31 cellular contexts compared by ENCODE assay signal in genomic region chr16:65319621-65320231, GRCh38.
"Had no signal": no experiment of that assay in that cellular context is flagged by ENCODE, and none has a peak within 500 bp of the region (broad histone marks: within the 10 kb centered on the region; RNA-seq: fewer than 3 reads in every experiment).

No MANE protein-coding gene starts in this region.

- H3K27ac Mint-ChIP-seq: activated CD4-positive, alpha-beta T cell treated with anti-CD3 and anti-CD28 coated beads, Interleukin-2, amount 10 ng/mL, durations not matched to agents 7 days and 5 days; activated CD8-positive, alpha-beta memory T cell treated with anti-CD3 and anti-CD28 coated beads, Interleukin-2, amount 10 ng/mL, durations not matched to agents 7 days and 5 days; activated CD8-positive, alpha-beta T cell treated with anti-CD3 and anti-CD28 coated beads for 36 hours; activated naive CD8-positive, alpha-beta T cell treated with anti-CD3 and anti-CD28 coated beads, Interleukin-2, amount 50 U/mL, for 24 hours; activated T-helper 1 cell treated with anti-CD3 and anti-CD28 coated beads, Interleukin-12 subunit alpha, Interleukin-12 subunit beta, Interleukin-2, Interleukin-4 antibody, amounts not matched to agents 30 ng/mL and 10 ng/mL and 1 ng/mL, durations not matched to agents 14 hours and 24 hours and 36 hours; dendritic cell treated with granulocyte-macrophage colony-stimulating factor and Interleukin-4, amounts not matched to agents 40 ng/mL and 50 ng/mL, for 4 days; naive B cell; progenitor cell of endocrine pancreas; stimulated activated naive B cell treated with anti-CD40 and anti-IgM and Interleukin-4, amounts not matched to agents 10 μg/mL and 1 μg/mL and 100 μg/mL, for 72 hours; T-cell; T-helper 2 cell treated with Interferon-gamma antibody and Interleukin-4, amounts not matched to agents 5 μg/mL and 100 μg/mL, for 36 hours had no signal

- H3K4me3 ChIP-seq: body of pancreas, sigmoid colon, smooth muscle cell, testis, upper lobe of left lung had no signal

- H3K4me1 ChIP-seq: body of pancreas, upper lobe of left lung had no signal

- H3K36me3 Mint-ChIP-seq: activated CD8-positive, alpha-beta memory T cell treated with anti-CD3 and anti-CD28 coated beads, Interleukin-2, amount 10 ng/mL, durations not matched to agents 7 days and 5 days; naive B cell; stimulated activated naive B cell treated with anti-CD40 and anti-IgM and Interleukin-4, amounts not matched to agents 10 μg/mL and 1 μg/mL and 100 μg/mL, for 72 hours; T-cell had no signal

- H3K27me3 ChIP-seq: body of pancreas, sigmoid colon, testis, upper lobe of left lung had no signal

- H3K9me3 ChIP-seq: body of pancreas, sigmoid colon, testis, upper lobe of left lung had no signal

- ATAC-seq: activated CD8-positive, alpha-beta memory T cell treated with anti-CD3 and anti-CD28 coated beads, Interleukin-2, amount 10 ng/mL, durations not matched to agents 7 days and 5 days; activated CD8-positive, alpha-beta T cell treated with anti-CD3 and anti-CD28 coated beads for 36 hours; activated naive CD8-positive, alpha-beta T cell treated with anti-CD3 and anti-CD28 coated beads, Interleukin-2, amount 50 U/mL, for 24 hours; body of pancreas; stimulated activated naive B cell treated with anti-CD40 and anti-IgM and Interleukin-4, amounts not matched to agents 10 μg/mL and 1 μg/mL and 100 μg/mL, for 72 hours; T-cell had no signal

- H3K27ac ChIP-seq: body of pancreas, sigmoid colon, testis, upper lobe of left lung, VCaP had no signal

- H3K36me3 ChIP-seq: sigmoid colon, upper lobe of left lung had no signal

- DNase-seq: activated CD4-positive, alpha-beta T cell treated with anti-CD3 and anti-CD28 coated beads, Interleukin-2, amount 10 ng/mL, durations not matched to agents 7 days and 5 days; activated CD4-positive, CD25-positive, alpha-beta regulatory T cell treated with anti-CD3 and anti-CD28 coated beads, Interleukin-2, amount 50 U/mL, for 72 hours; activated CD8-positive, alpha-beta memory T cell treated with anti-CD3 and anti-CD28 coated beads, Interleukin-2, amount 10 ng/mL, durations not matched to agents 7 days and 5 days; activated CD8-positive, alpha-beta T cell treated with anti-CD3 and anti-CD28 coated beads for 36 hours; activated gamma-delta T cell; activated naive CD4-positive, alpha-beta T cell treated with anti-CD3 and anti-CD28 coated beads, Interleukin-2, amount 50 U/mL, for 16 hours; activated naive CD8-positive, alpha-beta T cell treated with anti-CD3 and anti-CD28 coated beads, Interleukin-2, amount 50 U/mL, for 24 hours; activated T-cell treated with anti-CD3 and anti-CD28 coated beads for 4 hours; anterior cingulate cortex; body of pancreas; caudate nucleus; effector CD8-positive, alpha-beta T cell; erythroblast; foreskin melanocyte; mesenchymal stem cell; naive B cell; retina; sigmoid colon; stimulated activated CD4-positive, alpha-beta T cell treated with anti-CD3 and anti-CD28 coated beads, Interleukin-15, amount 100 ng/mL, for 24 hours; stimulated activated CD8-positive, alpha-beta memory T cell treated with anti-CD3 and anti-CD28 coated beads, Interleukin-4, amount 100 ng/mL, for 48 hours; stimulated activated naive B cell treated with anti-CD40 and anti-IgM and Interleukin-4, amounts not matched to agents 10 μg/mL and 1 μg/mL and 100 μg/mL, for 72 hours; T-cell; testis; upper lobe of left lung had no signal

- H3K4me3 Mint-ChIP-seq: activated CD4-positive, alpha-beta T cell treated with anti-CD3 and anti-CD28 coated beads, Interleukin-2, amount 10 ng/mL, durations not matched to agents 7 days and 5 days; activated CD8-positive, alpha-beta memory T cell treated with anti-CD3 and anti-CD28 coated beads, Interleukin-2, amount 10 ng/mL, durations not matched to agents 7 days and 5 days; activated CD8-positive, alpha-beta T cell treated with anti-CD3 and anti-CD28 coated beads for 36 hours; activated naive CD8-positive, alpha-beta T cell treated with anti-CD3 and anti-CD28 coated beads, Interleukin-2, amount 50 U/mL, for 24 hours; activated T-helper 1 cell treated with anti-CD3 and anti-CD28 coated beads, Interleukin-12 subunit alpha, Interleukin-12 subunit beta, Interleukin-2, Interleukin-4 antibody, amounts not matched to agents 30 ng/mL and 10 ng/mL and 1 ng/mL, durations not matched to agents 14 hours and 24 hours and 36 hours; dendritic cell treated with granulocyte-macrophage colony-stimulating factor and Interleukin-4, amounts not matched to agents 40 ng/mL and 50 ng/mL, for 4 days; naive B cell; neural crest cell; stimulated activated naive B cell treated with anti-CD40 and anti-IgM and Interleukin-4, amounts not matched to agents 10 μg/mL and 1 μg/mL and 100 μg/mL, for 72 hours; T-cell; T-helper 2 cell treated with Interferon-gamma antibody and Interleukin-4, amounts not matched to agents 5 μg/mL and 100 μg/mL, for 36 hours had no signal

- H3K27me3 Mint-ChIP-seq: activated CD4-positive, alpha-beta T cell treated with anti-CD3 and anti-CD28 coated beads, Interleukin-2, amount 10 ng/mL, durations not matched to agents 7 days and 5 days; activated CD8-positive, alpha-beta memory T cell treated with anti-CD3 and anti-CD28 coated beads, Interleukin-2, amount 10 ng/mL, durations not matched to agents 7 days and 5 days; activated CD8-positive, alpha-beta T cell treated with anti-CD3 and anti-CD28 coated beads for 36 hours; activated naive CD8-positive, alpha-beta T cell treated with anti-CD3 and anti-CD28 coated beads, Interleukin-2, amount 50 U/mL, for 24 hours; dendritic cell treated with granulocyte-macrophage colony-stimulating factor and Interleukin-4, amounts not matched to agents 40 ng/mL and 50 ng/mL, for 4 days; naive B cell; stimulated activated naive B cell treated with anti-CD40 and anti-IgM and Interleukin-4, amounts not matched to agents 10 μg/mL and 1 μg/mL and 100 μg/mL, for 72 hours; T-cell had no signal

- H3K9me3 Mint-ChIP-seq: activated CD4-positive, alpha-beta T cell treated with anti-CD3 and anti-CD28 coated beads, Interleukin-2, amount 10 ng/mL, durations not matched to agents 7 days and 5 days; activated T-helper 1 cell treated with anti-CD3 and anti-CD28 coated beads, Interleukin-12 subunit alpha, Interleukin-12 subunit beta, Interleukin-2, Interleukin-4 antibody, amounts not matched to agents 30 ng/mL and 10 ng/mL and 1 ng/mL, durations not matched to agents 14 hours and 24 hours and 36 hours; dendritic cell treated with granulocyte-macrophage colony-stimulating factor and Interleukin-4, amounts not matched to agents 40 ng/mL and 50 ng/mL, for 4 days; neural crest cell had no signal

- H3K4me1 Mint-ChIP-seq: activated CD4-positive, alpha-beta T cell treated with anti-CD3 and anti-CD28 coated beads, Interleukin-2, amount 10 ng/mL, durations not matched to agents 7 days and 5 days; activated CD8-positive, alpha-beta memory T cell treated with anti-CD3 and anti-CD28 coated beads, Interleukin-2, amount 10 ng/mL, durations not matched to agents 7 days and 5 days; activated naive CD8-positive, alpha-beta T cell treated with anti-CD3 and anti-CD28 coated beads, Interleukin-2, amount 50 U/mL, for 24 hours; naive B cell; stimulated activated naive B cell treated with anti-CD40 and anti-IgM and Interleukin-4, amounts not matched to agents 10 μg/mL and 1 μg/mL and 100 μg/mL, for 72 hours; T-cell had no signal
